Comparison of ENCODE assay signal across 8 cellular contexts in genomic region chr5:59039003-59039295, GRCh38.
A peak's percentile ranks its signal among the peaks of the same experiment; 100 is the strongest.
DNase-seq lines count a peak whose midpoint lies in the region; ATAC-seq and FAIRE-seq lines count a peak whose summit lies in the region.

No MANE protein-coding gene starts in this region.

- H3K27ac ChIP-seq in KOPT-K1 (ENCODE audit: low read depth, low read length, poor library complexity, severe bottlenecking) = peak overlapping the region; percentile 73
- peak overlapping the region; percentile 80 for H3K27ac ChIP-seq in muscle layer of duodenum (ENCODE audit: low read length)

- H3K36me3 ChIP-seq in KOPT-K1 (ENCODE audit: insufficient read depth, low read length) (no peaks in the 10 kb centered on the region), muscle layer of duodenum (ENCODE audit: control insufficient read depth in 1 of 2, insufficient read depth in 2 of 2, low read length in 2 of 2) (no peaks in the 10 kb centered on the region)

- no peaks in the 10 kb centered on the region for H3K9me3 Mint-ChIP-seq in T-helper 2 cell treated with Interferon-gamma antibody and Interleukin-4, amounts not matched to agents 5 μg/mL and 100 μg/mL, for 36 hours

- H3K4me1 ChIP-seq in muscle layer of duodenum (ENCODE audit: control insufficient read depth in 1 of 2, insufficient read depth in 2 of 2, low read length in 2 of 2) = peaks cover 11 to 14% of the 10 kb centered on the region in 2 donors

- no peak for ATAC-seq in HG02981 (IDR thresholded peaks at IDR 0.05; ENCODE audit: unreplicated experiment)

- H3K36me3 Mint-ChIP-seq in T-helper 2 cell treated with Interferon-gamma antibody and Interleukin-4, amounts not matched to agents 5 μg/mL and 100 μg/mL, for 36 hours (ENCODE audit: low read depth) = peaks cover 38% of the 10 kb centered on the region

- peak overlapping the region; percentile 84 for H3K4me3 Mint-ChIP-seq in T-helper 2 cell treated with Interferon-gamma antibody and Interleukin-4, amounts not matched to agents 5 μg/mL and 100 μg/mL, for 36 hours

- no peaks in the 10 kb centered on the region for H3K27me3 Mint-ChIP-seq in T-helper 2 cell treated with Interferon-gamma antibody and Interleukin-4, amounts not matched to agents 5 μg/mL and 100 μg/mL, for 36 hours (ENCODE audit: low read depth)

- peaks cover 43% of the 10 kb centered on the region for H3K4me1 Mint-ChIP-seq in T-helper 2 cell treated with Interferon-gamma antibody and Interleukin-4, amounts not matched to agents 5 μg/mL and 100 μg/mL, for 36 hours (ENCODE audit: low read depth)

- DNase-seq in T-helper 2 cell treated with Interferon-gamma antibody and Interleukin-4, amounts not matched to agents 5 μg/mL and 100 μg/mL, for 36 hours (ENCODE audit: low spot score) = no peak
- DNase-seq in T-helper 2 cell (no peak), urothelium cell line (ENCODE audit: low spot score) (no peak), OCI-M1 (lab: John Stamatoyannopoulos, UW) (no peak)
- DNase-seq in effector CD8-positive, alpha-beta T cell (lab: John Stamatoyannopoulos, UW) = peak; percentile 44

- peak overlapping the region; percentile 71 to 85 for H3K4me3 ChIP-seq in muscle layer of duodenum (ENCODE audit: low read depth in 1 of 2, low read length in 2 of 2)

- no peak for FAIRE-seq in urothelium cell line (lab: Jason Lieb, UNC)

- peak overlapping the region; percentile 98 for H3K27ac Mint-ChIP-seq in T-helper 2 cell treated with Interferon-gamma antibody and Interleukin-4, amounts not matched to agents 5 μg/mL and 100 μg/mL, for 36 hours

- H3K9me3 ChIP-seq in KOPT-K1 (ENCODE audit: insufficient read depth, low read length, poor library complexity, severe bottlenecking) = no peaks in the 10 kb centered on the region
- no peaks in the 10 kb centered on the region for H3K9me3 ChIP-seq in muscle layer of duodenum (ENCODE audit: control insufficient read depth in 1 of 2, low read length in 2 of 2)

- H3K27me3 ChIP-seq in muscle layer of duodenum (ENCODE audit: low read depth, low read length) = no peaks in the 10 kb centered on the region
